In genomic region chr20:59270380-59270779, GRCh38 we compare ENCODE assay signal across 8 cellular contexts. TPM values are rescaled to one million over a fixed set of nuclear protein-coding genes. Genes with fewer than 3 reads are reported as not detected.
"Had no signal": no experiment of that assay in that cellular context is flagged by ENCODE, and none has a peak within 500 bp of the region (broad histone marks: within the 10 kb centered on the region; RNA-seq: fewer than 3 reads in every experiment).

No MANE protein-coding gene starts in this region.

- H3K9ac ChIP-seq: KMS-11 had no signal

- H3K27ac ChIP-seq: HL-60, KMS-11 had no signal

- H3K4me2 ChIP-seq: KMS-11 had no signal

- DNase-seq: IMR-90, KBM-7, KG1 had no signal

RNA-seq across cellular contexts. Expression of gene EDN3, which starts 30.0 kb away (rescaled TPM):
- total RNA-seq: HT-29, HT1080, IMR-90 had no signal
- polyA plus RNA-seq: IgD-negative memory B cell, IMR-90 had no signal
